31 cellular contexts compared by ENCODE assay signal in the genomic region with DNA sequence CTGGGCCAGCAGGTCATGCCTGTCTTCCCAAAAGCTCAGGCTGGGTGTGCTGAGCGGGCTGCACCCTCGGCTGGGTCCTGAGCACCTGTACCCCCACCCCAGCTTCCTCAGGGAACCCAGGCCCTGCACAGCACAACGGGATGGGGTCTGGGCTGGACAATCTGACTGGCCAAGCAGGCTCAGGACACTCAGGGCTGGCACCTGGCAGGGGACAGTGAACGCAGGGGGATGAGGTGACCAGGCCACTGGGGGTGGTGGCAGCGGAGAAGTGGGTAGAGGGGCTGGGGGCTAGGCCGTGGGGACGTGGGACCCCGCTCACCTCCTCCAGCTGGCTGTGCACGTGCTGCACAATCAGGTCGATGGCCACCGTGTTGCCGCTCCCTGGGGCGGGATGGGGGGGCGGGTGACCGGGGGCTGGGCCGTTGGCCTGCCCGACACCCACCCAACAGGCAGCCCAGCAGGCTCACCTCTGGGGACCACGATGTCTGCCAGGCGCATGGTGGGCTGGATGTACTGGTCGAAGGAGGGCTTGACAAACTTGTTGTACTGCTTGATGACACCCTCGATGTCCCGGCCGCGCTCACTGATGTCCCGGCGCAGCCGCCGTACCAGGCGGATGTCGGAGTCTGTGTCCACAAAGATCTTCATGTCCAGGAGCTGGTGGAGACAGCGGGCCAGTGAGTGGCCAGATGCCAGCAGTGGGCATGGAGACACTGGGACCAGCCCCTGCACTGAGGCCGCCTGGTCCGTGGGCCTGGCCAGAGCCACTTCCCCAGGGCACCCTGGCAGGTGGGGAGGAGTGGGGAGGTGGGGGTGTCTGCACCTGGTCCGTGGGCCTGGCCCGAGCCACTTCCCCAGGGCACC. TPM values are rescaled to one million over a fixed set of nuclear protein-coding genes. Genes with fewer than 3 reads are reported as not detected.
DNase-seq lines count a peak whose midpoint lies in the region; ATAC-seq, FAIRE-seq and TF ChIP-seq lines count a peak whose summit lies in the region.
"Had no signal": no experiment of that assay in that cellular context is flagged by ENCODE, and none has a peak within 500 bp of the region (broad histone marks: within the 10 kb centered on the region; RNA-seq: fewer than 3 reads in every experiment).

No MANE protein-coding gene starts in this region.

- H3K27ac Mint-ChIP-seq in CD8-positive, alpha-beta memory T cell: peak overlapping the region in 1 of 8 donors; percentile 75
- H3K27ac Mint-ChIP-seq: activated naive CD4-positive, alpha-beta T cell treated with anti-CD3 and anti-CD28 coated beads, Interleukin-2, amount 50 U/mL, for 24 hours; activated T-helper 2 cell treated with anti-CD3 and anti-CD28 coated beads, Interferon-gamma antibody, Interleukin-2, Interleukin-4, amounts not matched to agents 10 μg/mL and 5 μg/mL and 100 μg/mL, durations not matched to agents 14 hours and 24 hours and 36 hours had no signal

- no peak overlapping the region for H3K4me3 ChIP-seq in HepG2 (replicated peaks in 1 of 3; ENCODE audit: insufficient read depth in 1 of 3, low read depth in 2 of 3, low read length in 3 of 3)
- H3K4me3 ChIP-seq in sigmoid colon: no peak overlapping the region
- no peak overlapping the region for H3K4me3 ChIP-seq in CD8-positive, alpha-beta memory T cell (ENCODE audit: low read length)
- H3K4me3 ChIP-seq: BLaER1, Peyer's patch, prostate gland, SJCRH30, skin epidermis, thoracic aorta had no signal

- peak; percentile 16 for TF ChIP-seq POLR2A in GM15510 (IDR thresholded peaks at IDR 0.05; ENCODE audit: borderline replicate concordance, extremely low read depth, insufficient read length)
- peak in 1 of 2 experiments; percentile 19; a peak in 1 of 4 replicates for TF ChIP-seq POLR2A in HepG2 (IDR thresholded peaks at IDR 0.05; ENCODE audit: insufficient read depth in 1 of 2, low read depth in 2 of 2, low read length in 2 of 2)
- TF ChIP-seq POLR2A in sigmoid colon (IDR thresholded peaks at IDR 0.05): no peak

- peaks cover 0 to 48% (median 0%) of the 10 kb centered on the region in 3 donors for H3K36me3 Mint-ChIP-seq in CD8-positive, alpha-beta memory T cell
- H3K36me3 Mint-ChIP-seq: activated naive CD4-positive, alpha-beta T cell treated with anti-CD3 and anti-CD28 coated beads, Interleukin-2, amount 50 U/mL, for 24 hours; IgD-negative memory B cell had no signal

- CTCF ChIA-PET in RWPE1 (lab: Yijun Ruan, JAX) (interaction anchor here (1.0 kb wide), 1 partner anchor 29 kb away, joined by 4 read pairs; no protein-coding TSS in a partner anchor), HepG2 (lab: Yijun Ruan, JAX; ENCODE audit: low intra/inter-chr PET ratio, low total read pairs) (no interaction called here)
- CTCF ChIA-PET in CD8-positive, alpha-beta memory T cell (lab: Charles Lee): no interaction called here

- WGBS in HepG2 (ENCODE audit: low lambda C conversion rate): 97% methylated on average over 35 of the region's 35 CpGs
- WGBS in sigmoid colon, 2 donors: 89 to 93% methylated on average over 35 of the region's 35 CpGs

- H3K4me1 ChIP-seq in HepG2 (ENCODE audit: insufficient read depth, low read length): peaks cover 10% of the 10 kb centered on the region
- peaks cover 0 to 39% (median 23%) of the 10 kb centered on the region in 4 donors for H3K4me1 ChIP-seq in sigmoid colon
- peaks cover 48% of the 10 kb centered on the region for H3K4me1 ChIP-seq in CD8-positive, alpha-beta memory T cell (ENCODE audit: insufficient read depth, low read length)

- H3K27ac ChIP-seq in RWPE1 (peak overlapping the region; percentile 99), HepG2 (ENCODE audit: extremely low read length, insufficient read depth, low read length) (no peak overlapping the region), sigmoid colon (no peak overlapping the region)
- no peak overlapping the region for H3K27ac ChIP-seq in CD8-positive, alpha-beta memory T cell (ENCODE audit: low read depth, low read length)
- H3K27ac ChIP-seq: BLaER1, SJCRH30, thoracic aorta, WERI-Rb-1 had no signal

- BruUV-seq in HepG2 (replicated peaks; lab: Mats Ljungman, UMichigan): no TSS peak

- no peak overlapping the region for H2AFZ ChIP-seq in HepG2 (ENCODE audit: low read length)

- H3K4me2 ChIP-seq in HepG2 (ENCODE audit: low read depth, low read length): no peak overlapping the region
- H3K4me2 ChIP-seq: BLaER1 had no signal

- no peak for FAIRE-seq in HepG2 (lab: Jason Lieb, UNC)

- H3K27me3 ChIP-seq in HepG2 (ENCODE audit: control insufficient read depth in 1 of 2, insufficient read depth in 2 of 2, low read length in 2 of 2): no peaks in the 10 kb centered on the region
- H3K27me3 ChIP-seq in sigmoid colon: no peaks in the 10 kb centered on the region
- no peaks in the 10 kb centered on the region for H3K27me3 ChIP-seq in CD8-positive, alpha-beta memory T cell (ENCODE audit: insufficient read depth, low read length, poor library complexity, severe bottlenecking)
- H3K27me3 ChIP-seq: BLaER1, Peyer's patch, SJCRH30 had no signal

- H3K9ac ChIP-seq in HepG2 (ENCODE audit: insufficient read depth, low read depth, low read length): no peak overlapping the region
- H3K9ac ChIP-seq: BLaER1 had no signal

- TF ChIP-seq CTCF in RWPE1 (conservative IDR thresholded peaks at IDR 0.05; ENCODE audit: low read depth) (no peak), HepG2 (CRISPR knock-in tag; IDR thresholded peaks at IDR 0.05) (no peak), sigmoid colon (IDR thresholded peaks at IDR 0.05) (no peak)

- H3K4me1 Mint-ChIP-seq in CD8-positive, alpha-beta memory T cell: peaks cover 40 to 48% (median 44%) of the 10 kb centered on the region in 3 donors

- H3K9me3 Mint-ChIP-seq in CD8-positive, alpha-beta memory T cell: no peaks in the 10 kb centered on the region
- H3K9me3 Mint-ChIP-seq: activated naive CD4-positive, alpha-beta T cell treated with anti-CD3 and anti-CD28 coated beads, Interleukin-2, amount 50 U/mL, for 24 hours; activated T-helper 2 cell treated with anti-CD3 and anti-CD28 coated beads, Interferon-gamma antibody, Interleukin-2, Interleukin-4, amounts not matched to agents 10 μg/mL and 5 μg/mL and 100 μg/mL, durations not matched to agents 14 hours and 24 hours and 36 hours; brain; IgD-negative memory B cell; naive thymus-derived CD4-positive, alpha-beta T cell had no signal

- H3K36me3 ChIP-seq in HepG2 (replicated peaks in 1 of 2; ENCODE audit: control insufficient read depth in 1 of 2, insufficient read depth in 2 of 2, low read length in 2 of 2): peaks cover 51 to 73% of the 10 kb centered on the region in 2 experiments
- peaks cover 42 to 61% (median 52%) of the 10 kb centered on the region in 4 donors for H3K36me3 ChIP-seq in sigmoid colon
- peaks cover 17% of the 10 kb centered on the region for H3K36me3 ChIP-seq in CD8-positive, alpha-beta memory T cell (ENCODE audit: insufficient read depth, low read length)
- H3K36me3 ChIP-seq: prostate gland had no signal

- intact Hi-C loops in HepG2 (cut with micrococcal nuclease; ENCODE audit: unreplicated experiment) (no loop called here), sigmoid colon (cut with DNase I) (no loop called here)

- TF ChIP-seq RAD21 in HepG2 (CRISPR knock-in tag; IDR thresholded peaks at IDR 0.05): no peak

- H4K20me1 ChIP-seq in HepG2 (ENCODE audit: insufficient read depth, low read length): peaks cover 57% of the 10 kb centered on the region

- POLR2A ChIA-PET in RWPE1 (lab: Yijun Ruan, JAX; ENCODE audit: low non-redundant PET) (no interaction called here), HepG2 (lab: Yijun Ruan, JAX) (interaction anchor here (0.8 kb wide), 1 partner anchor 11 kb away, joined by 3 read pairs; no protein-coding TSS in a partner anchor)
- POLR2A ChIA-PET in CD8-positive, alpha-beta memory T cell (lab: Charles Lee): no interaction called here

- H3K4me3 Mint-ChIP-seq in CD8-positive, alpha-beta memory T cell: no peak overlapping the region
- H3K4me3 Mint-ChIP-seq: activated CD8-positive, alpha-beta T cell treated with anti-CD3 and anti-CD28 coated beads, Interleukin-2, amount 10 ng/mL, durations not matched to agents 7 days and 5 days; activated naive CD4-positive, alpha-beta T cell treated with anti-CD3 and anti-CD28 coated beads, Interleukin-2, amount 50 U/mL, for 24 hours; brain; IgD-negative memory B cell had no signal

- in situ Hi-C loops in HepG2 (cut with HindIII; ENCODE audit: extremely low pct_ligation_motif_present, low pct_unique_long_range_greater_than_20kb): no loop called here

- peaks cover 31% of the 10 kb centered on the region for H3K79me2 ChIP-seq in HepG2 (ENCODE audit: insufficient read depth, low read length)

- DNase-seq in RWPE1 (ENCODE audit: low spot score) (no peak), HepG2 (ENCODE audit: low spot score) (no peak), sigmoid colon (peak; percentile 68), kidney tubule cell (ENCODE audit: low spot score) (no peak)
- DNase-seq in CD8-positive, alpha-beta memory T cell: no peak
- DNase-seq in activated effector memory CD4-positive, alpha-beta T cell treated with anti-CD3 and anti-CD28 coated beads, Interleukin-2, amount 50 U/mL, for 16 hours: no peak
- DNase-seq: activated CD4-positive, alpha-beta T cell treated with anti-CD3 and anti-CD28 coated beads for 4 hours; activated CD8-positive, alpha-beta T cell treated with anti-CD3 and anti-CD28 coated beads, Interleukin-2, amount 10 ng/mL, durations not matched to agents 7 days and 5 days; amniotic stem cell; midbrain; NCI-H1436 treated with DMSO at 0.1 percent for 48 hours; NCI-H2107; NCI-H345; nucleus accumbens; Peyer's patch; SJCRH30; stimulated activated naive CD4-positive, alpha-beta T cell treated with Interleukin-2 at 50 U/mL for 16 hours; SW 1271; T-helper 9 cell; WERI-Rb-1 had no signal

- ATAC-seq in HepG2: no peak
- ATAC-seq: activated CD8-positive, alpha-beta T cell treated with anti-CD3 and anti-CD28 coated beads, Interleukin-2, amount 10 ng/mL, durations not matched to agents 7 days and 5 days; naive thymus-derived CD4-positive, alpha-beta T cell had no signal

- no peaks in the 10 kb centered on the region for H3K27me3 Mint-ChIP-seq in CD8-positive, alpha-beta memory T cell
- H3K27me3 Mint-ChIP-seq: activated naive CD4-positive, alpha-beta T cell treated with anti-CD3 and anti-CD28 coated beads, Interleukin-2, amount 50 U/mL, for 24 hours; brain; IgD-negative memory B cell; naive thymus-derived CD4-positive, alpha-beta T cell had no signal

- H3K9me3 ChIP-seq in HepG2 (ENCODE audit: low read length) (no peaks in the 10 kb centered on the region), sigmoid colon (no peaks in the 10 kb centered on the region)
- H3K9me3 ChIP-seq in CD8-positive, alpha-beta memory T cell (ENCODE audit: low read length): no peaks in the 10 kb centered on the region
- H3K9me3 ChIP-seq: BLaER1, Peyer's patch, prostate gland, SJCRH30, thoracic aorta had no signal

- TF ChIP-seq EP300 in HepG2 (IDR thresholded peaks at IDR 0.05; ENCODE audit: low read depth in 2 of 2, low read length in 2 of 2) (no peak), HepG2 (CRISPR knock-in tag; IDR thresholded peaks at IDR 0.05; ENCODE audit: borderline replicate concordance) (no peak), sigmoid colon (IDR thresholded peaks at IDR 0.05) (no peak)

RNA-seq across cellular contexts. Expression of a gene that starts 11.9 kb away (rescaled TPM):
- total RNA-seq in HepG2 (2016; rRNA removed; fragmentation: Illumina TruSeq; extraction: Trizol): 48.0 and 50.2 TPM in 2 replicates
- 15.0 and 16.7 TPM in 2 replicates for total RNA-seq in HepG2 (2016; cell fraction: cytosol; rRNA removed; fragmentation: Illumina TruSeq; extraction: Trizol; ENCODE audit: low read depth)
- total RNA-seq in HepG2 (2016; cell fraction: insoluble cytoplasmic fraction; rRNA removed; fragmentation: Illumina TruSeq; extraction: Trizol): 43.5 and 50.1 TPM in 2 replicates
- 24.1 and 25.5 TPM in 2 replicates for total RNA-seq in HepG2 (2016; cell fraction: membrane; rRNA removed; fragmentation: Illumina TruSeq; extraction: Trizol)
- total RNA-seq in HepG2 (2016; cell fraction: nucleus; rRNA removed; fragmentation: Illumina TruSeq; extraction: Trizol): 48.6 and 53.0 TPM in 2 replicates
- polyA plus RNA-seq in HepG2 (2011; rRNA removed): 126 and 168 TPM in 2 replicates
- polyA plus RNA-seq in HepG2 (2011; cell fraction: cytosol; rRNA removed): 98.0 and 129 TPM in 2 replicates
- 680 and 852 TPM in 2 replicates for polyA plus RNA-seq in HepG2 (2011; cell fraction: nucleus; rRNA removed)
- polyA plus RNA-seq in HepG2 (2012): 77.7 and 89.9 TPM in 2 replicates
- polyA plus RNA-seq in HepG2 (2016; cell fraction: cytosol; fragmentation: Illumina TruSeq; extraction: Trizol; ENCODE audit: low read depth): 10.6 and 11.6 TPM in 2 replicates
- 45.9 and 52.5 TPM in 2 replicates for polyA plus RNA-seq in HepG2 (2016; cell fraction: insoluble cytoplasmic fraction; fragmentation: Illumina TruSeq; extraction: Trizol; ENCODE audit: low read depth)
- 15.4 and 15.7 TPM in 2 replicates for polyA plus RNA-seq in HepG2 (2016; cell fraction: membrane; fragmentation: Illumina TruSeq; extraction: Trizol; ENCODE audit: low read depth)
- polyA plus RNA-seq in HepG2 (2016; cell fraction: nucleus; fragmentation: Illumina TruSeq; extraction: Trizol; ENCODE audit: insufficient read depth, low read depth): 207 and 220 TPM in 2 replicates
- polyA minus RNA-seq in HepG2 (2011; rRNA and poly(A)+ RNA removed; ENCODE audit: low replicate concordance): 43.6 and 139 TPM in 2 replicates
- polyA minus RNA-seq in HepG2 (2011; cell fraction: cytosol; rRNA and poly(A)+ RNA removed): 37.0 and 42.5 TPM in 2 replicates
- 80.1 and 85.5 TPM in 2 replicates for polyA minus RNA-seq in HepG2 (2011; cell fraction: nucleus; rRNA and poly(A)+ RNA removed)
- 10 to 100 TPM; 21.1 to 36.3 (median 24.9) TPM for total RNA-seq in sigmoid colon
- 10 to 100 TPM; 22.8 to 45.6 (median 26.1) TPM for polyA plus RNA-seq in sigmoid colon
- 10 to 100 TPM; 35.7 to 36.2 TPM for total RNA-seq in CD8-positive, alpha-beta memory T cell
- polyA plus RNA-seq in CD8-positive, alpha-beta memory T cell: 34.5 TPM

RNA-seq across cellular contexts. Expression of a gene that starts 25.4 kb away (rescaled TPM):
- 22.0 and 30.6 TPM in 2 replicates for total RNA-seq in HepG2 (2016; rRNA removed; fragmentation: Illumina TruSeq; extraction: Trizol)
- total RNA-seq in HepG2 (2016; cell fraction: cytosol; rRNA removed; fragmentation: Illumina TruSeq; extraction: Trizol; ENCODE audit: low read depth): 2.9 and 3.3 TPM in 2 replicates
- total RNA-seq in HepG2 (2016; cell fraction: insoluble cytoplasmic fraction; rRNA removed; fragmentation: Illumina TruSeq; extraction: Trizol): 19.4 and 31.9 TPM in 2 replicates
- total RNA-seq in HepG2 (2016; cell fraction: membrane; rRNA removed; fragmentation: Illumina TruSeq; extraction: Trizol): 12.6 and 13.7 TPM in 2 replicates
- total RNA-seq in HepG2 (2016; cell fraction: nucleus; rRNA removed; fragmentation: Illumina TruSeq; extraction: Trizol): 28.0 and 32.8 TPM in 2 replicates
- 11.5 and 16.4 TPM in 2 replicates for polyA plus RNA-seq in HepG2 (2011; rRNA removed)
- 9.0 and 12.7 TPM in 2 replicates for polyA plus RNA-seq in HepG2 (2011; cell fraction: cytosol; rRNA removed)
- polyA plus RNA-seq in HepG2 (2011; cell fraction: nucleus; rRNA removed): 106 and 141 TPM in 2 replicates
- polyA plus RNA-seq in HepG2 (2012): 23.5 and 23.8 TPM in 2 replicates
- 2.1 and 2.2 TPM in 2 replicates for polyA plus RNA-seq in HepG2 (2016; cell fraction: cytosol; fragmentation: Illumina TruSeq; extraction: Trizol; ENCODE audit: low read depth)
- polyA plus RNA-seq in HepG2 (2016; cell fraction: insoluble cytoplasmic fraction; fragmentation: Illumina TruSeq; extraction: Trizol; ENCODE audit: low read depth): 23.5 and 28.8 TPM in 2 replicates
- 8.1 and 9.6 TPM in 2 replicates for polyA plus RNA-seq in HepG2 (2016; cell fraction: membrane; fragmentation: Illumina TruSeq; extraction: Trizol; ENCODE audit: low read depth)
- polyA plus RNA-seq in HepG2 (2016; cell fraction: nucleus; fragmentation: Illumina TruSeq; extraction: Trizol; ENCODE audit: insufficient read depth, low read depth): 109 and 115 TPM in 2 replicates
- polyA minus RNA-seq in HepG2 (2011; rRNA and poly(A)+ RNA removed; ENCODE audit: low replicate concordance): 5.2 and 21.4 TPM in 2 replicates
- 14.0 and 14.8 TPM in 2 replicates for polyA minus RNA-seq in HepG2 (2011; cell fraction: cytosol; rRNA and poly(A)+ RNA removed)
- 13.6 and 13.9 TPM in 2 replicates for polyA minus RNA-seq in HepG2 (2011; cell fraction: nucleus; rRNA and poly(A)+ RNA removed)
- 10 to 100 TPM in 2 of 4 donors, 1 to 10 TPM in 2; 5.1 to 10.8 (median 9.0) TPM for total RNA-seq in sigmoid colon
- 1 to 10 TPM in 2 of 3 donors, under 1 TPM in 1; 0.23 to 5.5 (median 1.2) TPM for polyA plus RNA-seq in sigmoid colon
- total RNA-seq in CD8-positive, alpha-beta memory T cell: 10 to 100 TPM; 11.5 to 12.1 TPM
- polyA plus RNA-seq in CD8-positive, alpha-beta memory T cell: 1.0 TPM

RNA-seq across cellular contexts. Expression of a gene that starts 35.1 kb away (rescaled TPM):
- total RNA-seq in HepG2 (2016; rRNA removed; fragmentation: Illumina TruSeq; extraction: Trizol) (5.1 and 6.1 TPM in 2 replicates), sigmoid colon (1 to 10 TPM in 3 of 4 donors, under 1 TPM in 1; 0.68 to 8.3 (median 1.9) TPM)
- total RNA-seq in HepG2 (2016; cell fraction: cytosol; rRNA removed; fragmentation: Illumina TruSeq; extraction: Trizol; ENCODE audit: low read depth): 3.8 and 3.9 TPM in 2 replicates
- total RNA-seq in HepG2 (2016; cell fraction: insoluble cytoplasmic fraction; rRNA removed; fragmentation: Illumina TruSeq; extraction: Trizol): 4.7 and 6.8 TPM in 2 replicates
- total RNA-seq in HepG2 (2016; cell fraction: membrane; rRNA removed; fragmentation: Illumina TruSeq; extraction: Trizol): 7.9 and 9.1 TPM in 2 replicates
- 5.9 and 6.0 TPM in 2 replicates for total RNA-seq in HepG2 (2016; cell fraction: nucleus; rRNA removed; fragmentation: Illumina TruSeq; extraction: Trizol)
- polyA plus RNA-seq in HepG2 (2011; rRNA removed) (11.0 and 11.8 TPM in 2 replicates), sigmoid colon (1 to 10 TPM; 2.8 to 8.7 (median 4.2) TPM)
- polyA plus RNA-seq in HepG2 (2011; cell fraction: cytosol; rRNA removed): 5.2 and 8.8 TPM in 2 replicates
- polyA plus RNA-seq in HepG2 (2011; cell fraction: nucleus; rRNA removed): 51.4 and 63.7 TPM in 2 replicates
- polyA plus RNA-seq in HepG2 (2012): 6.2 and 8.9 TPM in 2 replicates
- polyA plus RNA-seq in HepG2 (2016; cell fraction: cytosol; fragmentation: Illumina TruSeq; extraction: Trizol; ENCODE audit: low read depth): 8.7 and 9.1 TPM in 2 replicates
- 8.4 and 12.7 TPM in 2 replicates for polyA plus RNA-seq in HepG2 (2016; cell fraction: insoluble cytoplasmic fraction; fragmentation: Illumina TruSeq; extraction: Trizol; ENCODE audit: low read depth)
- polyA plus RNA-seq in HepG2 (2016; cell fraction: membrane; fragmentation: Illumina TruSeq; extraction: Trizol; ENCODE audit: low read depth): 15.2 and 15.4 TPM in 2 replicates
- polyA plus RNA-seq in HepG2 (2016; cell fraction: nucleus; fragmentation: Illumina TruSeq; extraction: Trizol; ENCODE audit: insufficient read depth, low read depth): 20.5 and 24.8 TPM in 2 replicates
- polyA minus RNA-seq in HepG2 (2011; rRNA and poly(A)+ RNA removed; ENCODE audit: low replicate concordance): 3.7 and 5.9 TPM in 2 replicates
- 4.8 and 6.0 TPM in 2 replicates for polyA minus RNA-seq in HepG2 (2011; cell fraction: cytosol; rRNA and poly(A)+ RNA removed)
- polyA minus RNA-seq in HepG2 (2011; cell fraction: nucleus; rRNA and poly(A)+ RNA removed): 3.3 and 4.0 TPM in 2 replicates
- total RNA-seq in CD8-positive, alpha-beta memory T cell: 10 to 100 TPM; 19.3 to 24.5 TPM
- 15.6 TPM for polyA plus RNA-seq in CD8-positive, alpha-beta memory T cell
- total RNA-seq: G401, SJCRH30 had no signal

RNA-seq across cellular contexts. Expression of a gene that starts 36.6 kb away (rescaled TPM):
- total RNA-seq in HepG2 (2016; rRNA removed; fragmentation: Illumina TruSeq; extraction: Trizol) (101 and 127 TPM in 2 replicates), sigmoid colon (10 to 100 TPM; 42.3 to 52.1 (median 46.9) TPM)
- 28.1 and 30.5 TPM in 2 replicates for total RNA-seq in HepG2 (2016; cell fraction: cytosol; rRNA removed; fragmentation: Illumina TruSeq; extraction: Trizol; ENCODE audit: low read depth)
- 101 and 116 TPM in 2 replicates for total RNA-seq in HepG2 (2016; cell fraction: insoluble cytoplasmic fraction; rRNA removed; fragmentation: Illumina TruSeq; extraction: Trizol)
- 51.1 and 54.9 TPM in 2 replicates for total RNA-seq in HepG2 (2016; cell fraction: membrane; rRNA removed; fragmentation: Illumina TruSeq; extraction: Trizol)
- 68.1 and 77.4 TPM in 2 replicates for total RNA-seq in HepG2 (2016; cell fraction: nucleus; rRNA removed; fragmentation: Illumina TruSeq; extraction: Trizol)
- polyA plus RNA-seq in HepG2 (2011; rRNA removed) (63.7 and 65.3 TPM in 2 replicates), sigmoid colon (10 to 100 TPM; 23.4 to 59.9 (median 26.4) TPM)
- 58.9 and 67.6 TPM in 2 replicates for polyA plus RNA-seq in HepG2 (2011; cell fraction: cytosol; rRNA removed)
- polyA plus RNA-seq in HepG2 (2011; cell fraction: nucleus; rRNA removed): 82.2 and 84.5 TPM in 2 replicates
- polyA plus RNA-seq in HepG2 (2012): 79.5 and 80.7 TPM in 2 replicates
- 41.2 and 42.1 TPM in 2 replicates for polyA plus RNA-seq in HepG2 (2016; cell fraction: cytosol; fragmentation: Illumina TruSeq; extraction: Trizol; ENCODE audit: low read depth)
- 130 and 149 TPM in 2 replicates for polyA plus RNA-seq in HepG2 (2016; cell fraction: insoluble cytoplasmic fraction; fragmentation: Illumina TruSeq; extraction: Trizol; ENCODE audit: low read depth)
- 56.1 and 60.4 TPM in 2 replicates for polyA plus RNA-seq in HepG2 (2016; cell fraction: membrane; fragmentation: Illumina TruSeq; extraction: Trizol; ENCODE audit: low read depth)
- 122 TPM in 2 replicates for polyA plus RNA-seq in HepG2 (2016; cell fraction: nucleus; fragmentation: Illumina TruSeq; extraction: Trizol; ENCODE audit: insufficient read depth, low read depth)
- polyA minus RNA-seq in HepG2 (2011; rRNA and poly(A)+ RNA removed; ENCODE audit: low replicate concordance): 50.1 and 75.7 TPM in 2 replicates
- polyA minus RNA-seq in HepG2 (2011; cell fraction: cytosol; rRNA and poly(A)+ RNA removed): 46.1 and 51.9 TPM in 2 replicates
- 44.4 and 50.5 TPM in 2 replicates for polyA minus RNA-seq in HepG2 (2011; cell fraction: nucleus; rRNA and poly(A)+ RNA removed)
- 10 to 100 TPM; 76.2 to 78.3 TPM for total RNA-seq in CD8-positive, alpha-beta memory T cell
- 97.1 TPM for polyA plus RNA-seq in CD8-positive, alpha-beta memory T cell

RNA-seq across cellular contexts. Expression of a gene that starts 49.4 kb away (rescaled TPM):
- 54.3 and 64.5 TPM in 2 replicates for total RNA-seq in HepG2 (2016; rRNA removed; fragmentation: Illumina TruSeq; extraction: Trizol)
- total RNA-seq in HepG2 (2016; cell fraction: cytosol; rRNA removed; fragmentation: Illumina TruSeq; extraction: Trizol; ENCODE audit: low read depth): 11.9 and 12.0 TPM in 2 replicates
- total RNA-seq in HepG2 (2016; cell fraction: insoluble cytoplasmic fraction; rRNA removed; fragmentation: Illumina TruSeq; extraction: Trizol): 48.4 and 65.4 TPM in 2 replicates
- 20.9 and 21.3 TPM in 2 replicates for total RNA-seq in HepG2 (2016; cell fraction: membrane; rRNA removed; fragmentation: Illumina TruSeq; extraction: Trizol)
- 36.9 and 44.3 TPM in 2 replicates for total RNA-seq in HepG2 (2016; cell fraction: nucleus; rRNA removed; fragmentation: Illumina TruSeq; extraction: Trizol)
- 42.8 and 51.8 TPM in 2 replicates for polyA plus RNA-seq in HepG2 (2011; rRNA removed)
- 50.7 and 53.5 TPM in 2 replicates for polyA plus RNA-seq in HepG2 (2011; cell fraction: cytosol; rRNA removed)
- 53.1 and 56.7 TPM in 2 replicates for polyA plus RNA-seq in HepG2 (2011; cell fraction: nucleus; rRNA removed)
- polyA plus RNA-seq in HepG2 (2012): 35.9 and 42.1 TPM in 2 replicates
- polyA plus RNA-seq in HepG2 (2016; cell fraction: cytosol; fragmentation: Illumina TruSeq; extraction: Trizol; ENCODE audit: low read depth): 6.9 and 7.7 TPM in 2 replicates
- 37.7 and 43.6 TPM in 2 replicates for polyA plus RNA-seq in HepG2 (2016; cell fraction: insoluble cytoplasmic fraction; fragmentation: Illumina TruSeq; extraction: Trizol; ENCODE audit: low read depth)
- 11.5 and 11.7 TPM in 2 replicates for polyA plus RNA-seq in HepG2 (2016; cell fraction: membrane; fragmentation: Illumina TruSeq; extraction: Trizol; ENCODE audit: low read depth)
- polyA plus RNA-seq in HepG2 (2016; cell fraction: nucleus; fragmentation: Illumina TruSeq; extraction: Trizol; ENCODE audit: insufficient read depth, low read depth): 52.1 and 53.7 TPM in 2 replicates
- 45.9 and 137 TPM in 2 replicates for polyA minus RNA-seq in HepG2 (2011; rRNA and poly(A)+ RNA removed; ENCODE audit: low replicate concordance)
- 49.8 and 50.2 TPM in 2 replicates for polyA minus RNA-seq in HepG2 (2011; cell fraction: cytosol; rRNA and poly(A)+ RNA removed)
- 27.8 and 28.3 TPM in 2 replicates for polyA minus RNA-seq in HepG2 (2011; cell fraction: nucleus; rRNA and poly(A)+ RNA removed)
- 10 to 100 TPM; 25.0 to 36.4 (median 31.2) TPM for total RNA-seq in sigmoid colon
- polyA plus RNA-seq in sigmoid colon: 10 to 100 TPM; 21.6 to 62.8 (median 41.6) TPM
- total RNA-seq in CD8-positive, alpha-beta memory T cell: 10 to 100 TPM; 38.9 to 40.9 TPM
- 8.3 TPM for polyA plus RNA-seq in CD8-positive, alpha-beta memory T cell
